Comparison of ENCODE assay signal across 8 cellular contexts in the genomic region with DNA sequence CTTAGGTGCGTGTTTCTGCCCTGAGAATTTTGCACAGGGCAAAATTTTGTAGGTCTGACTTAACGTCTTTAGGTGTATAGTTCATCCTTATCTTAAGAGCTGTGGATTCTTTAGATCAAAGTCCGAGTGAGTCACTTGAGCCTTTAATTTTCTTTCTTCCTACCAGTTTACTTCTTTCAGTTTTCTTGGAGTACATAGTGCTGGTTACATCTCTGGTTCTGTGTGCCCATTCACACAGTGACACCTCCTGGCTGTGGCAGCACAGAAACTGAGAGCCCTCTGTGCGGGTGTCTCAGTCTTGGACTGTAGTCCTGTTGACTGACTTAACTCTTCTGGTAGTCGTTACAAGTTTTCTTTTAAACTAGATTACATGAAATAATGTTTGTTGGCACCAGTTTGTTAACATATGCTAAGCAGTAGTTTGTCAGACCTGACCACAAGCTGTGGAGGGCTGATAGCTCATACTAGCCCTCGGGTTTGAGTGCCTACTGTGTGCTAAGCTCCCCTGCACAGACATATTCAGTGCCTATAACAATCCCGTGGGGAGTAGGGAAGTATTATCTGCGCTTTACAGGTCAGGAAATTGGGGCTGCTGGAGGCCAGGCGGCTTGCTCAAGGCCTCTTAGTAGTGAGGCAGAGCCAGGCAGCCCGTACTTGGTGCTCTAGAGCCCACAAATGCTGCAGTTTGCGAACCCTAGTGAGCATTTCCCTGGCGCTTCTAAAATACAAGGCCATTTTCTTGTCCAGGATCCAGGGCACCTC. TPM values are rescaled to one million over a fixed set of nuclear protein-coding genes. Genes with fewer than 3 reads are reported as not detected.
DNase-seq lines count a peak whose midpoint lies in the region; ATAC-seq and TF ChIP-seq lines count a peak whose summit lies in the region.

No MANE protein-coding gene starts in this region.

- no peaks in the 10 kb centered on the region for H3K27me3 Mint-ChIP-seq in activated naive CD4-positive, alpha-beta T cell treated with anti-CD3 and anti-CD28 coated beads, Interleukin-2, amount 50 U/mL, for 24 hours

- H3K36me3 ChIP-seq in BJ (ENCODE audit: control insufficient read depth, insufficient read depth, low read length) = no peaks in the 10 kb centered on the region; the same call in none of the 2 replicates

- TF ChIP-seq CTCF in BJ (IDR thresholded peaks at IDR 0.05; ENCODE audit: insufficient read depth, low read depth, low read length) = peak; percentile 33
- peak; percentile 32 for TF ChIP-seq CTCF in GM20000 (IDR thresholded peaks at IDR 0.05; ENCODE audit: extremely low read depth, missing control alignments)

- H3K4me1 ChIP-seq in right cardiac atrium (ENCODE audit: control insufficient read depth, insufficient read depth, low read length) = peaks cover 23% of the 10 kb centered on the region

- H3K27ac Mint-ChIP-seq in activated naive CD4-positive, alpha-beta T cell treated with anti-CD3 and anti-CD28 coated beads, Interleukin-2, amount 50 U/mL, for 24 hours = peak overlapping the region; percentile 97

- POLR2A ChIA-PET in BJ (lab: Charles Lee) = no interaction called here

- no peak for DNase-seq in BJ (ENCODE audit: low read depth)
- DNase-seq in GM20000 (ENCODE audit: low spot score) = no peak
- peak; percentile 84 for DNase-seq in OCI-M1 (lab: John Stamatoyannopoulos, UW)
- DNase-seq in right cardiac atrium = peak in 2 of 3 donors; percentile 44 to 65
- no peak for DNase-seq in sciatic nerve (ENCODE audit: low spot score)
- no peak for DNase-seq in NCI-H1694 (lab: John Stamatoyannopoulos, UW)
- no peak for DNase-seq in NCI-H2029 (lab: John Stamatoyannopoulos, UW)

- no peaks in the 10 kb centered on the region for H3K9me3 ChIP-seq in right cardiac atrium (ENCODE audit: control insufficient read depth, low read length)

- no peaks in the 10 kb centered on the region for H3K27me3 ChIP-seq in BJ (ENCODE audit: control insufficient read depth, insufficient read depth, low read length)
- H3K27me3 ChIP-seq in right cardiac atrium (ENCODE audit: control insufficient read depth, insufficient read depth) = no peaks in the 10 kb centered on the region

- intact Hi-C loops in right cardiac atrium (cut with DNase I) = loop anchor here in 1 of 4 donors (10.0 kb wide), 1 partner anchor 78 kb away; no protein-coding TSS in a partner anchor
- intact Hi-C loops in sciatic nerve (cut with DNase I) = loop anchor here (10.0 kb wide), 1 partner anchor 58 kb away; no protein-coding TSS in a partner anchor

- H3K27ac ChIP-seq in right cardiac atrium (ENCODE audit: low read length) = peak overlapping the region; percentile 57

- no peaks in the 10 kb centered on the region for H3K9me3 Mint-ChIP-seq in activated naive CD4-positive, alpha-beta T cell treated with anti-CD3 and anti-CD28 coated beads, Interleukin-2, amount 50 U/mL, for 24 hours

- 19% methylated on average over 12 of the region's 12 CpGs for WGBS in right cardiac atrium

- H3K4me1 Mint-ChIP-seq in activated naive CD4-positive, alpha-beta T cell treated with anti-CD3 and anti-CD28 coated beads, Interleukin-2, amount 50 U/mL, for 24 hours = peaks cover 74% of the 10 kb centered on the region

- no peaks in the 10 kb centered on the region for H3K36me3 Mint-ChIP-seq in activated naive CD4-positive, alpha-beta T cell treated with anti-CD3 and anti-CD28 coated beads, Interleukin-2, amount 50 U/mL, for 24 hours

- H3K4me3 ChIP-seq in BJ (ENCODE audit: low read depth, low read length) (peak overlapping the region; percentile 91), right cardiac atrium (ENCODE audit: low read length) (peak overlapping the region; percentile 89)

- peak in 1 of 2 donors; percentile 16 for ATAC-seq in right cardiac atrium
- ATAC-seq in sciatic nerve = peak; percentile 38

- peak overlapping the region; percentile 98 for H3K4me3 Mint-ChIP-seq in activated naive CD4-positive, alpha-beta T cell treated with anti-CD3 and anti-CD28 coated beads, Interleukin-2, amount 50 U/mL, for 24 hours

- CTCF ChIA-PET in BJ (lab: Yijun Ruan, JAX) = interaction anchor here (0.8 to 2.3 kb wide), 11 partner anchors 10 to 83 kb away, joined by 3 to 7 read pairs (median 4); no protein-coding TSS in a partner anchor

RNA-seq across cellular contexts. Expression of a gene that starts 1.6 kb away (rescaled TPM):
- polyA plus RNA-seq in BJ (2011; rRNA removed) (18.2 and 24.2 TPM in 2 replicates), right cardiac atrium (12.2 TPM)
- 11.9 and 17.0 TPM in 2 replicates for polyA minus RNA-seq in BJ (2011; rRNA and poly(A)+ RNA removed)
- total RNA-seq in right cardiac atrium (10 to 100 TPM; 31.4 to 53.9 (median 36.0) TPM), sciatic nerve (57.7 TPM)

Comparison
In these comparisons a context has a peak if more than half of its experiments do, and no peak if none do; other contexts are left out.
1. DNase-seq: peak in OCI-M1 (single experiment) and right cardiac atrium (2 of 3); none in BJ (single experiment), GM20000 (single experiment), sciatic nerve (single experiment), NCI-H1694 (single experiment) and NCI-H2029 (single experiment).